21 cellular contexts compared by ENCODE assay signal in the genomic region with DNA sequence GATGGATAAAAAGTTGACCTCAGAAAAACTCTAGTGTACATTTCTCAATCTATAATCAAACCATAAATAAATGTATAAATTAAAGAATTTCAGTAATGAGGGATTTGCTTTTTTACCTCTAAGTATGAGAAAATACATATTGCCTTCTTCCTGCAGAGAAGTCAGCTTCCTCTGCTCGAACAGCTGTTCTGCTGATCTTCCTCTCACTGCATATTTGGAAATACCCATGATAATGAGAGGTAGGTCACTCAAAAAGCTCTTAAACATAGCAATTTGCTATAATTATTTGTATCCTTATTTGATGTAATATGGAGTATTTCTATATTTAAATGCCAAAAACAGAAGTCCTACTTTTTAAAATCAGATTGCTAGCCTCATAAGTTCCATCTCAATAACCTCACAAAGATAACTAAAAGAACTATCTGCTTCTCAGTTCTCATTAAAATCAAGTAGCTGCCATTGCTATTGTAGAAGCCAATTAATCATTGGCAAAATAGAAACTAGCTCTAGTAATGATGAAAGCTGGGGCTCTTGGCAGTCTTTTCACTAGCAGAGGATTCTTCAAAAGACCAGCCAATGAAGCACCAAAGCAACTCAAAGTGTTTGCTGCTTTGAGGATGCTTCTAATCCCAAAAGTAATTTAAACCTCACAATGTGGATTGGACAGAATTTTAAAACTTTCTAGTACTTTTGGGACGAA. TPM values are rescaled to one million over a fixed set of nuclear protein-coding genes. Genes with fewer than 3 reads are reported as not detected.
A peak's percentile ranks its signal among the peaks of the same experiment; 100 is the strongest.
DNase-seq lines count a peak whose midpoint lies in the region; ATAC-seq, FAIRE-seq and TF ChIP-seq lines count a peak whose summit lies in the region.
"Had no signal": no experiment of that assay in that cellular context is flagged by ENCODE, and none has a peak within 500 bp of the region (broad histone marks: within the 10 kb centered on the region; RNA-seq: fewer than 3 reads in every experiment).

No MANE protein-coding gene starts in this region.

- H3K79me2 ChIP-seq in Karpas-422 (ENCODE audit: low read length), result no peaks in the 10 kb centered on the region

- 62% methylated on average over 1 of the region's 2 CpGs; no CpG with 5 or more reads in 1 of the 2 experiments for WGBS in endodermal cell (ENCODE audit: insufficient coverage in 1 of 2, insufficient read length in 1 of 2), 2 experiments

- ATAC-seq in GM18508 (IDR thresholded peaks at IDR 0.05; ENCODE audit: insufficient read depth, unreplicated experiment), result peak; percentile 59
- peak; percentile 50 for ATAC-seq in GM19452 (IDR thresholded peaks at IDR 0.05; ENCODE audit: unreplicated experiment)
- ATAC-seq in HG02884 (IDR thresholded peaks at IDR 0.05; ENCODE audit: unreplicated experiment), result no peak
- ATAC-seq: A549; CD8-positive, alpha-beta T cell; K562 had no signal

- H3K4me1 ChIP-seq in Karpas-422 (ENCODE audit: low read length) (peaks cover 29% of the 10 kb centered on the region), endodermal cell (ENCODE audit: control insufficient read depth, insufficient read depth, low read length) (no peaks in the 10 kb centered on the region)
- H3K4me1 ChIP-seq: A549, BLaER1 had no signal

- H4K20me1 ChIP-seq in Karpas-422 (ENCODE audit: insufficient read depth, low read depth, low read length), result no peaks in the 10 kb centered on the region
- H4K20me1 ChIP-seq: BLaER1 had no signal

- H3K9ac ChIP-seq in Karpas-422 (ENCODE audit: low read length), result no peak overlapping the region
- no peak overlapping the region for H3K9ac ChIP-seq in endodermal cell (ENCODE audit: extremely low read depth, low read length, poor library complexity, severe bottlenecking)
- H3K9ac ChIP-seq: BLaER1 had no signal

- FAIRE-seq in GM12892 (lab: Jason Lieb, UNC), result no peak
- FAIRE-seq: A549, G401.6, GM19239, HTR-8/SVneo, K562 had no signal

- H3K9me3 Mint-ChIP-seq in endodermal cell, result peaks cover 7% of the 10 kb centered on the region

- H3K27ac ChIP-seq in Karpas-422 (ENCODE audit: low read length) (no peak overlapping the region), endodermal cell (ENCODE audit: low read depth, low read length) (no peak overlapping the region)
- H3K27ac ChIP-seq: 22Rv1, A549, BLaER1 had no signal

- H3K9me2 ChIP-seq in Karpas-422 (replicated peaks; ENCODE audit: insufficient read depth, low read length), result no peaks in the 10 kb centered on the region

- H3K4me3 ChIP-seq in Karpas-422 (ENCODE audit: low read length) (no peak overlapping the region), endodermal cell (ENCODE audit: low read length) (no peak overlapping the region)
- H3K4me3 ChIP-seq: A549, BLaER1, HAP-1, K562 had no signal

- no peaks in the 10 kb centered on the region for H3K36me3 Mint-ChIP-seq in endodermal cell (ENCODE audit: low read depth)
- H3K36me3 Mint-ChIP-seq: CD8-positive, alpha-beta T cell had no signal

- no peak for TF ChIP-seq CTCF in endodermal cell (conservative IDR thresholded peaks at IDR 0.05)

- peaks cover 1% of the 10 kb centered on the region; the same call in 1 of the 2 replicates for H3K9me3 ChIP-seq in Karpas-422 (ENCODE audit: low read length)
- H3K9me3 ChIP-seq in endodermal cell (ENCODE audit: control insufficient read depth, low read length), result peaks cover 4% of the 10 kb centered on the region
- H3K9me3 ChIP-seq: A549, HAP-1 had no signal

- TF ChIP-seq POLR2A in GM12892 (IDR thresholded peaks at IDR 0.05; ENCODE audit: low read depth, low read length), result no peak

- H3K27me3 ChIP-seq in Karpas-422 (ENCODE audit: low read length), result no peaks in the 10 kb centered on the region
- H3K27me3 ChIP-seq in endodermal cell (ENCODE audit: control insufficient read depth, insufficient read depth, low read length, poor library complexity, severe bottlenecking), result no peaks in the 10 kb centered on the region
- H3K27me3 ChIP-seq: BLaER1 had no signal

- H3K4me3 Mint-ChIP-seq in endodermal cell, result no peak overlapping the region
- H3K4me3 Mint-ChIP-seq: CD8-positive, alpha-beta T cell had no signal

- DNase-seq in Karpas-422 (no peak), medulla oblongata (ENCODE audit: extremely low spot score) (peak; percentile 2), endodermal cell (no peak), GM12892 (ENCODE audit: insufficient read length) (no peak), NK-92 (lab: John Stamatoyannopoulos, UW; ENCODE audit: unreplicated experiment) (no peak)
- DNase-seq: Calu3; CD8-positive, alpha-beta T cell; GOT3; IMR-90 had no signal

- H3K4me2 ChIP-seq in Karpas-422 (ENCODE audit: low read depth, low read length, poor library complexity, severe bottlenecking), result peak overlapping the region; percentile 17
- H3K4me2 ChIP-seq: A549, BLaER1 had no signal

- peaks cover 6% of the 10 kb centered on the region for H3K4me1 Mint-ChIP-seq in endodermal cell

- peaks cover 2% of the 10 kb centered on the region for H3K27me3 Mint-ChIP-seq in endodermal cell (ENCODE audit: insufficient read depth)

- H3K36me3 ChIP-seq in Karpas-422 (ENCODE audit: insufficient read depth, low read length) (no peaks in the 10 kb centered on the region; the same call in 1 of the 2 replicates), endodermal cell (ENCODE audit: control insufficient read depth, insufficient read depth, low read length) (no peaks in the 10 kb centered on the region)
- H3K36me3 ChIP-seq: BLaER1, HAP-1 had no signal

- no peak overlapping the region for H3K27ac Mint-ChIP-seq in endodermal cell
- H3K27ac Mint-ChIP-seq: CD8-positive, alpha-beta T cell had no signal

- H2AFZ ChIP-seq in Karpas-422 (ENCODE audit: low read length), result no peak overlapping the region

RNA-seq across cellular contexts. Expression of a gene that starts 35.7 kb away (rescaled TPM):
- total RNA-seq in Karpas-422 (2014; rRNA removed; shearing (Covaris generic); ENCODE audit: low replicate concordance), result not detected in 2 replicates
- not detected for total RNA-seq in endodermal cell
- not detected for polyA plus RNA-seq in endodermal cell (2013, experiment 1 of 2)
- not detected for polyA plus RNA-seq in endodermal cell (2013, experiment 2 of 2)
- polyA plus RNA-seq in GM12892 (2012; ENCODE audit: missing spikeins), result not detected
- total RNA-seq: Calu3; CD8-positive, alpha-beta T cell; IMR-90; K562 had no signal
- polyA plus RNA-seq: A549, AG04450, IMR-90, K562 had no signal

RNA-seq across cellular contexts. Expression of a gene that starts 40.6 kb away (rescaled TPM):
- not detected in 2 replicates for total RNA-seq in Karpas-422 (2014; rRNA removed; shearing (Covaris generic); ENCODE audit: low replicate concordance)
- total RNA-seq in endodermal cell, result not detected
- polyA plus RNA-seq in endodermal cell (2013, experiment 1 of 2), result not detected
- not detected for polyA plus RNA-seq in endodermal cell (2013, experiment 2 of 2)
- polyA plus RNA-seq in GM12892 (2012; ENCODE audit: missing spikeins), result not detected
- total RNA-seq: Calu3; CD8-positive, alpha-beta T cell; IMR-90; K562 had no signal
- polyA plus RNA-seq: A549, AG04450, IMR-90, K562 had no signal

RNA-seq across cellular contexts. Expression of a gene that starts 53.2 kb away (rescaled TPM):
- not detected in 2 replicates for total RNA-seq in Karpas-422 (2014; rRNA removed; shearing (Covaris generic); ENCODE audit: low replicate concordance)
- total RNA-seq in endodermal cell, result not detected
- not detected for polyA plus RNA-seq in endodermal cell (2013, experiment 1 of 2)
- not detected for polyA plus RNA-seq in endodermal cell (2013, experiment 2 of 2)
- not detected for polyA plus RNA-seq in GM12892 (2012; ENCODE audit: missing spikeins)
- total RNA-seq: Calu3; CD8-positive, alpha-beta T cell; IMR-90; K562 had no signal
- polyA plus RNA-seq: A549, AG04450, IMR-90, K562 had no signal

RNA-seq across cellular contexts. Expression of a gene that starts 59.4 kb away (rescaled TPM):
- not detected in 2 replicates for total RNA-seq in Karpas-422 (2014; rRNA removed; shearing (Covaris generic); ENCODE audit: low replicate concordance)
- not detected for total RNA-seq in endodermal cell
- not detected for polyA plus RNA-seq in endodermal cell (2013, experiment 1 of 2)
- not detected for polyA plus RNA-seq in endodermal cell (2013, experiment 2 of 2)
- not detected for polyA plus RNA-seq in GM12892 (2012; ENCODE audit: missing spikeins)
- total RNA-seq: Calu3; CD8-positive, alpha-beta T cell; IMR-90; K562 had no signal
- polyA plus RNA-seq: A549, AG04450, IMR-90, K562 had no signal
